In the genomic region with DNA sequence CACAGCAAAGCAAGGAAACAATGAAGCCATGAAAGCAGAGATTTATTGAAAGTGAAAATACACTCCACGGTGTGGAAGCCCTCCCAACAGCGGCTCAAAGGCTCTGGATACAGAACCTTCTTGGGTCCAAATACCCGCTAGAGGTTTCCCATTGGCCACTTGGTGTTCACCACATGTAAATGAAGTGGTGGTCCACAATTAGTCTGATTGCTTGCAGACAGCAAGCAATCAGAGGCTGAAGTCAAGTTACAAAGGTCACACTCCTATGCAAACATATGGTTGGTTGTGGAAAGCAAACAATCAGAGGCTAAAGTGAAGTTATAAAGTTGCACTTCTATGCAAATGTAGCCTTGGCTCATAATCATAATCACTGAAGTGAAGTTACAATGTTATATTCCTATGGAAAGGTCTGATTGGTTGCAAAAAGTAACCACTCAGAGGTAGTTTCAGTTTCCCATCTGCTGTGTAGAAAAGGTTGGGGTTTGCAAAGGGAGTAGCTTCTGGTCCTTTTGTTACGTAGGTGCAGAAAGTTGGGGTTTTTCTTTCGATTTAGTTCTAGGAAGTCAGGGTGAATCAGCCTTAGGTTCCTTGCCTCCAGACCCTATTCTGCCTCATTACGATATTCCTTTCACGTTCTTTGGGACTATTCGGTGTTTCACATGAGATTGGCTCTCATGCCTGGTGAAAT, we compare ENCODE assay signal across 8 cellular contexts. TPM values are rescaled to one million over a fixed set of nuclear protein-coding genes. Genes with fewer than 3 reads are reported as not detected.
DNase-seq lines count a peak whose midpoint lies in the region; ATAC-seq and TF ChIP-seq lines count a peak whose summit lies in the region.

No MANE protein-coding gene starts in this region.

- peak; percentile 99 for ATAC-seq in HG02938 (IDR thresholded peaks at IDR 0.05; ENCODE audit: unreplicated experiment)
- ATAC-seq in RWPE2 (ENCODE audit: low read depth) = peak; percentile 49; the same call in 2 of the 3 replicates

- TF ChIP-seq CTCF in RWPE2 (IDR thresholded peaks at IDR 0.05; ENCODE audit: poor library complexity, severe bottlenecking) = no peak

- H3K27me3 ChIP-seq in RWPE2 (ENCODE audit: insufficient read depth, poor library complexity, severe bottlenecking) (no peaks in the 10 kb centered on the region), mononuclear cell (ENCODE audit: insufficient read depth, low read length) (no peaks in the 10 kb centered on the region), SJCRH30 (no peaks in the 10 kb centered on the region)

- H3K9me3 ChIP-seq in RWPE2 (ENCODE audit: severe bottlenecking) (no peaks in the 10 kb centered on the region), mononuclear cell (ENCODE audit: low read depth, low read length) (no peaks in the 10 kb centered on the region), SJCRH30 (replicated peaks) (0 out of 2 replicates have a peak, but pooled peaks cover 5% of the 10 kb centered on the region)

- H3K4me3 ChIP-seq in RWPE2 (ENCODE audit: severe bottlenecking) (peak overlapping the region; percentile 4), mononuclear cell (ENCODE audit: low read length) (peak overlapping the region; percentile 4), SJCRH30 (no peak overlapping the region)

- DNase-seq in activated CD4-positive, alpha-beta T cell treated with anti-CD3 and anti-CD28 coated beads for 4 hours = peak; percentile 28 to 33
- no peak for DNase-seq in activated CD4-positive, alpha-beta T cell treated with anti-CD3 and anti-CD28 coated beads, Interleukin-2, amount 50 U/mL, for 1 hour
- DNase-seq in RWPE2 (ENCODE audit: low spot score) (no peak), SJCRH30 (no peak), DMS79 (lab: John Stamatoyannopoulos, UW) (no peak), NCI-H187 treated with DMSO at 0.1 percent for 48 hours (lab: John Stamatoyannopoulos, UW) (no peak)

- H3K27ac ChIP-seq in RWPE2 (ENCODE audit: poor library complexity, severe bottlenecking) (no peak overlapping the region), SJCRH30 (no peak overlapping the region)

- H3K4me1 ChIP-seq in RWPE2 (ENCODE audit: insufficient read depth, poor library complexity, severe bottlenecking) (no peaks in the 10 kb centered on the region), mononuclear cell (ENCODE audit: insufficient read depth, low read length) (peaks cover 11% of the 10 kb centered on the region), SJCRH30 (no peaks in the 10 kb centered on the region; the same call in 1 of the 2 replicates)

- H3K36me3 ChIP-seq in RWPE2 (ENCODE audit: low read depth) (no peaks in the 10 kb centered on the region), SJCRH30 (no peaks in the 10 kb centered on the region)

RNA-seq across cellular contexts. Expression of a gene that starts 36.8 kb away (rescaled TPM):
- 53.6 TPM for total RNA-seq in mononuclear cell
- 49.6 and 57.2 TPM in 2 replicates for total RNA-seq in SJCRH30 (2014; rRNA removed; shearing (Covaris generic))

Comparison
In these comparisons a context has a peak if more than half of its experiments do, and no peak if none do; other contexts are left out.
1. DNase-seq: peak in activated CD4-positive, alpha-beta T cell treated with anti-CD3 and anti-CD28 coated beads for 4 hours (2 of 2); none in activated CD4-positive, alpha-beta T cell treated with anti-CD3 and anti-CD28 coated beads, Interleukin-2, amount 50 U/mL, for 1 hour (single experiment), RWPE2 (single experiment), SJCRH30 (0 of 2), DMS79 (single experiment) and NCI-H187 treated with DMSO at 0.1 percent for 48 hours (single experiment).